Comparison of ENCODE assay signal across 1 cellular context in the genomic region with DNA sequence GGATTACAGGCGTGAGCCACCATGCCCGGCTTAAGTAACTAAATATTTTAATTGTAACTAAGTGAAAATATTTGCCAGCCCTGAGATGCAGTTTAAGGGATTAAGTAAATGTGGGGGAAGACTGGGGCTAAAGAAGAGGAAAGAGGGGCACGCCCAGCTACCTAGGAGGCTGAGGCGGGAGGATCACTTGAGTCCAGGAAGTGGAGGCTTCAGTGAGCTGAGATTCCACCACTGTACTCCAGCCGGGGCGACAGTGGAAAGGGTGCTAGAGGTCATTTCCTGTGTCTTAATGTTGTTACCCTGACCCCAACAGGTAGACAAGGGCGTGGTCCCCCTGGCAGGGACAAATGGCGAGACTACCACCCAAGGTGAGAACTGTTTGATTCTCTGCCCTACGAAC.
TF ChIP-seq lines count a peak whose summit lies in the region.

No MANE protein-coding gene starts in this region.

TF ChIP-seq in HCT116, 20 proteins besides CTCF, POLR2A, EP300 and RAD21 (continued from another document):
- TF ChIP-seq, protein P1, sequence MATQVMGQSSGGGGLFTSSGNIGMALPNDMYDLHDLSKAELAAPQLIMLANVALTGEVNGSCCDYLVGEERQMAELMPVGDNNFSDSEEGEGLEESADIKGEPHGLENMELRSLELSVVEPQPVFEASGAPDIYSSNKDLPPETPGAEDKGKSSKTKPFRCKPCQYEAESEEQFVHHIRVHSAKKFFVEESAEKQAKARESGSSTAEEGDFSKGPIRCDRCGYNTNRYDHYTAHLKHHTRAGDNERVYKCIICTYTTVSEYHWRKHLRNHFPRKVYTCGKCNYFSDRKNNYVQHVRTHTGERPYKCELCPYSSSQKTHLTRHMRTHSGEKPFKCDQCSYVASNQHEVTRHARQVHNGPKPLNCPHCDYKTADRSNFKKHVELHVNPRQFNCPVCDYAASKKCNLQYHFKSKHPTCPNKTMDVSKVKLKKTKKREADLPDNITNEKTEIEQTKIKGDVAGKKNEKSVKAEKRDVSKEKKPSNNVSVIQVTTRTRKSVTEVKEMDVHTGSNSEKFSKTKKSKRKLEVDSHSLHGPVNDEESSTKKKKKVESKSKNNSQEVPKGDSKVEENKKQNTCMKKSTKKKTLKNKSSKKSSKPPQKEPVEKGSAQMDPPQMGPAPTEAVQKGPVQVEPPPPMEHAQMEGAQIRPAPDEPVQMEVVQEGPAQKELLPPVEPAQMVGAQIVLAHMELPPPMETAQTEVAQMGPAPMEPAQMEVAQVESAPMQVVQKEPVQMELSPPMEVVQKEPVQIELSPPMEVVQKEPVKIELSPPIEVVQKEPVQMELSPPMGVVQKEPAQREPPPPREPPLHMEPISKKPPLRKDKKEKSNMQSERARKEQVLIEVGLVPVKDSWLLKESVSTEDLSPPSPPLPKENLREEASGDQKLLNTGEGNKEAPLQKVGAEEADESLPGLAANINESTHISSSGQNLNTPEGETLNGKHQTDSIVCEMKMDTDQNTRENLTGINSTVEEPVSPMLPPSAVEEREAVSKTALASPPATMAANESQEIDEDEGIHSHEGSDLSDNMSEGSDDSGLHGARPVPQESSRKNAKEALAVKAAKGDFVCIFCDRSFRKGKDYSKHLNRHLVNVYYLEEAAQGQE (IDR thresholded peaks at IDR 0.05; ENCODE audit: low read depth): no peak
- 0 out of 2 replicates have a peak, but pooled peaks have one; percentile 9 for TF ChIP-seq POLR2AphosphoS5 (IDR thresholded peaks at IDR 0.05; ENCODE audit: low read depth, low read length)
